20 cellular contexts compared by ENCODE assay signal in the genomic region with DNA sequence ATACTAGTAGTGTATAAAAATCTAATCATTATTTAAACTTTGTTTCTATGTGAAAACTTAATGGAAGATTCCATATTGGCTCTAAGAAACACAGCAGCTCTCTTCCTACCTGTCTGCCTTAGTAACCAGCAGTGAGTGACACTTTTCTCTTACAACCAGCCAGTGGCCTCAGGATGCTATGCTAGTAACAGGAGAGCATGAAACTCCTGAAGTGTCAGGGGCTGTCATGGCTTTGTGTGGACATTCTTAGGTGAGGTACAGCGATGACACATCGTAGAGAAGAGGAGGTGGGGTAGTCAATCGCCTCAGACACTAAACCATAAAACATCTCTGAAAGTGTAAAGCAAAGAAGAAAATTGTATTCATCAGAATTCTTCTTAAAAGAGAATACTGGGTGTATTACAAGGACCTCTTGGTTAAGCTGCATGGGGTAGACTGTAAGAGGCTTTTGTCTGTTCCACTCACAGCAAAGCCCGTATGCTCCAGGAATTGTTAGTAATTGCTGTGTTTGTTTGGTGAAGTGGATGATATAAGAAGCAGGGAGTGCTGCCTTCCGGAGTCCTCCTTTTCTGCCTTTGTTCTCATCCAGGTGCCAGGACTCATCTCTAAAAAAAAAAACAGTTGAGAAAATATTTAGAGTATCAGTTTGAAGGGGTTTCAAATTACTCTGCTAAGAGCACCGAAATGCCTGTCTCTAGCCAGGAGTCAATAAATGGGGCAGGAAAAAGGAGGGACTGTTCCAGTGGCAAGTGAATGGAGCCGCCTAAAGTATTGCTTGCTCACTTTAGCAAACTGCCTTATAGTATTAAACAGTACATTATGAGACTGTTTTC.
DNase-seq lines count a peak whose midpoint lies in the region; ATAC-seq and TF ChIP-seq lines count a peak whose summit lies in the region.
"Had no signal": no experiment of that assay in that cellular context is flagged by ENCODE, and none has a peak within 500 bp of the region (broad histone marks: within the 10 kb centered on the region; RNA-seq: fewer than 3 reads in every experiment).

No MANE protein-coding gene starts in this region.

- peak overlapping the region; percentile 24; the same call in 1 of the 2 replicates for H3K27ac ChIP-seq in HEK293 (ENCODE audit: extremely low read depth, low read depth, low read length)
- H3K27ac ChIP-seq in neural cell (ENCODE audit: low read length) = no peak overlapping the region
- no peak overlapping the region for H3K27ac ChIP-seq in Peyer's patch
- H3K27ac ChIP-seq: epithelial cell of prostate, left ventricle myocardium inferior, SK-N-MC, vagina, VCaP had no signal

- POLR2A ChIA-PET in HEK293 (lab: Yijun Ruan, JAX) = interaction anchor here (0.6 to 1.7 kb wide), 2 partner anchors 19 to 509 kb away, joined by 3 to 5 read pairs; no protein-coding TSS in a partner anchor
- POLR2A ChIA-PET in activated CD8-positive, alpha-beta T cell treated with anti-CD3 and anti-CD28 coated beads for 36 hours (lab: Charles Lee) = no interaction called here

- no peak overlapping the region for H3K9ac ChIP-seq in neural cell (ENCODE audit: low read length)

- TF ChIP-seq POLR2A in Peyer's patch (IDR thresholded peaks at IDR 0.05) = no peak

- H3K4me2 ChIP-seq in neural cell (ENCODE audit: low read length) = no peak overlapping the region

- H3K27ac Mint-ChIP-seq in activated CD8-positive, alpha-beta T cell treated with anti-CD3 and anti-CD28 coated beads for 36 hours = no peak overlapping the region
- H3K27ac Mint-ChIP-seq: activated naive CD8-positive, alpha-beta T cell treated with anti-CD3 and anti-CD28 coated beads, Interleukin-2, amount 10 ng/mL, durations not matched to agents 7 days and 5 days; naive thymus-derived CD8-positive, alpha-beta T cell had no signal

- ATAC-seq in activated CD8-positive, alpha-beta T cell treated with anti-CD3 and anti-CD28 coated beads for 36 hours = no peak
- ATAC-seq: naive thymus-derived CD8-positive, alpha-beta T cell had no signal

- no peak overlapping the region for H2AFZ ChIP-seq in neural cell (ENCODE audit: low read depth, low read length)

- peak overlapping the region; percentile 20 for H3K4me3 ChIP-seq in HEK293 (ENCODE audit: low read depth, low read length)
- H3K4me3 ChIP-seq in neural cell (ENCODE audit: low read length) = no peak overlapping the region
- no peak overlapping the region for H3K4me3 ChIP-seq in Peyer's patch
- H3K4me3 ChIP-seq: left ventricle myocardium inferior, SK-N-MC, vagina had no signal

- CTCF ChIA-PET in HEK293 (lab: Yijun Ruan, JAX) = interaction anchor here (1.2 kb wide), 1 partner anchor 18 kb away, joined by 4 read pairs; no protein-coding TSS in a partner anchor
- CTCF ChIA-PET in activated CD8-positive, alpha-beta T cell treated with anti-CD3 and anti-CD28 coated beads for 36 hours (lab: Charles Lee) = no interaction called here

- H3K36me3 ChIP-seq in HEK293 (ENCODE audit: control insufficient read depth in 2 of 2, insufficient read depth in 1 of 2, low read length in 2 of 2) (no peaks in the 10 kb centered on the region), neural cell (ENCODE audit: insufficient read depth, low read length) (no peaks in the 10 kb centered on the region), Peyer's patch (no peaks in the 10 kb centered on the region)
- H3K36me3 ChIP-seq: left ventricle myocardium inferior, vagina had no signal

- H3K4me1 ChIP-seq in HEK293 (ENCODE audit: control insufficient read depth, insufficient read depth, low read length) (peaks cover 8% of the 10 kb centered on the region; the same call in 1 of the 2 replicates), Peyer's patch (no peaks in the 10 kb centered on the region)
- H3K4me1 ChIP-seq: left ventricle myocardium inferior, vagina had no signal

- H3K36me3 Mint-ChIP-seq in activated CD8-positive, alpha-beta T cell treated with anti-CD3 and anti-CD28 coated beads for 36 hours (ENCODE audit: low read depth) = no peaks in the 10 kb centered on the region
- H3K36me3 Mint-ChIP-seq: activated naive CD8-positive, alpha-beta T cell treated with anti-CD3 and anti-CD28 coated beads, Interleukin-2, amount 10 ng/mL, durations not matched to agents 7 days and 5 days; naive thymus-derived CD8-positive, alpha-beta T cell had no signal

- H3K9me3 Mint-ChIP-seq in activated CD8-positive, alpha-beta T cell treated with anti-CD3 and anti-CD28 coated beads for 36 hours = peaks cover 3% of the 10 kb centered on the region

- TF ChIP-seq CTCF in HEK293 (tag by site-specific recombination; IDR thresholded peaks at IDR 0.05) = no peak
- no peak for TF ChIP-seq CTCF in neural cell (IDR thresholded peaks at IDR 0.05; ENCODE audit: poor library complexity, severe bottlenecking)
- no peak for TF ChIP-seq CTCF in activated CD8-positive, alpha-beta T cell treated with anti-CD3 and anti-CD28 coated beads for 36 hours (IDR thresholded peaks at IDR 0.05)
- TF ChIP-seq CTCF in Peyer's patch (IDR thresholded peaks at IDR 0.05) = no peak

- peak; percentile 60 for DNase-seq in NCI-H2081 treated with DMSO at 0.1 percent for 48 hours (lab: John Stamatoyannopoulos, UW)
- DNase-seq in NCI-H774 (lab: John Stamatoyannopoulos, UW) = peak; percentile 70
- no peak for DNase-seq in stimulated activated CD4-positive, alpha-beta T cell treated with anti-CD3 and anti-CD28 coated beads, Interleukin-4, amount 100 ng/mL, for 24 hours
- no peak for DNase-seq in activated CD8-positive, alpha-beta T cell treated with anti-CD3 and anti-CD28 coated beads for 36 hours
- DNase-seq in Peyer's patch = no peak
- no peak for DNase-seq in activated gamma-delta T cell treated with Interleukin-2 at 50 U/mL for 16 hours
- DNase-seq: activated CD8-positive, alpha-beta memory T cell treated with anti-CD3 and anti-CD28 coated beads, Interleukin-2, amount 50 U/mL, for 48 hours; activated naive CD8-positive, alpha-beta T cell treated with anti-CD3 and anti-CD28 coated beads, Interleukin-2, amount 10 ng/mL, durations not matched to agents 7 days and 5 days; AML-193; DND-41; KG1; left ventricle myocardium inferior; naive thymus-derived CD8-positive, alpha-beta T cell had no signal

- no peaks in the 10 kb centered on the region for H3K4me1 Mint-ChIP-seq in activated CD8-positive, alpha-beta T cell treated with anti-CD3 and anti-CD28 coated beads for 36 hours (ENCODE audit: low read depth)
- H3K4me1 Mint-ChIP-seq: activated naive CD8-positive, alpha-beta T cell treated with anti-CD3 and anti-CD28 coated beads, Interleukin-2, amount 10 ng/mL, durations not matched to agents 7 days and 5 days; central memory CD8-positive, alpha-beta T cell; naive thymus-derived CD8-positive, alpha-beta T cell had no signal

- H3K9me3 ChIP-seq in HEK293 (ENCODE audit: control insufficient read depth, insufficient read depth, low read depth, low read length) (no peaks in the 10 kb centered on the region), neural cell (ENCODE audit: low read length) (no peaks in the 10 kb centered on the region), Peyer's patch (no peaks in the 10 kb centered on the region)
- H3K9me3 ChIP-seq: vagina had no signal

- no peaks in the 10 kb centered on the region for H3K79me2 ChIP-seq in neural cell (replicated peaks; ENCODE audit: insufficient read depth, low read length)

- intact Hi-C loops in activated CD8-positive, alpha-beta T cell treated with anti-CD3 and anti-CD28 coated beads for 36 hours (cut with micrococcal nuclease) = no loop called here

- peak; percentile 46 for TF ChIP-seq EP300 in neural cell (conservative IDR thresholded peaks at IDR 0.05; ENCODE audit: poor library complexity, severe bottlenecking)

- H3K27me3 ChIP-seq in neural cell (ENCODE audit: insufficient read depth, low read depth, low read length) (no peaks in the 10 kb centered on the region), Peyer's patch (no peaks in the 10 kb centered on the region)
- H3K27me3 ChIP-seq: vagina had no signal

- TF ChIP-seq RAD21 in neural cell (conservative IDR thresholded peaks at IDR 0.05) = no peak

- H3K27me3 Mint-ChIP-seq in activated CD8-positive, alpha-beta T cell treated with anti-CD3 and anti-CD28 coated beads for 36 hours = no peaks in the 10 kb centered on the region
- H3K27me3 Mint-ChIP-seq: activated naive CD8-positive, alpha-beta T cell treated with anti-CD3 and anti-CD28 coated beads, Interleukin-2, amount 10 ng/mL, durations not matched to agents 7 days and 5 days; central memory CD8-positive, alpha-beta T cell; naive thymus-derived CD8-positive, alpha-beta T cell had no signal

- peaks cover 3% of the 10 kb centered on the region for H3F3A ChIP-seq in neural cell (ENCODE audit: insufficient read depth, low read length, poor library complexity, severe bottlenecking)

- no peak overlapping the region for H3K4me3 Mint-ChIP-seq in activated CD8-positive, alpha-beta T cell treated with anti-CD3 and anti-CD28 coated beads for 36 hours
- H3K4me3 Mint-ChIP-seq: activated naive CD8-positive, alpha-beta T cell treated with anti-CD3 and anti-CD28 coated beads, Interleukin-2, amount 10 ng/mL, durations not matched to agents 7 days and 5 days; central memory CD8-positive, alpha-beta T cell; naive thymus-derived CD8-positive, alpha-beta T cell had no signal

- H3K9me2 ChIP-seq in neural cell (ENCODE audit: insufficient read depth, low read length) = no peaks in the 10 kb centered on the region

- no peaks in the 10 kb centered on the region for H4K20me1 ChIP-seq in neural cell (ENCODE audit: insufficient read depth)

TF ChIP-seq in HEK293, 187 proteins besides CTCF, POLR2A, EP300 and RAD21 (continues in another document):
- TF ChIP-seq ZNF10 (tag by site-specific recombination; IDR thresholded peaks at IDR 0.05) (no peak), SP7 (tag by site-specific recombination; IDR thresholded peaks at IDR 0.05) (no peak)

TF ChIP-seq in neural cell, 6 proteins besides CTCF, POLR2A, EP300 and RAD21:
- TF ChIP-seq EZH2 (IDR thresholded peaks at IDR 0.05; ENCODE audit: borderline replicate concordance, insufficient read depth, low read length, poor library complexity, severe bottlenecking) = no peak
- no peak for TF ChIP-seq MXI1 (conservative IDR thresholded peaks at IDR 0.05; ENCODE audit: poor library complexity, severe bottlenecking)
- no peak for TF ChIP-seq POLR2AphosphoS5 (IDR thresholded peaks at IDR 0.05)
TF ChIP-seq in neural cell: peak in this region for 0.

Comparison
In these comparisons a context has a peak if more than half of its experiments do, and no peak if none do; other contexts are left out.
1. DNase-seq: peak in NCI-H2081 treated with DMSO at 0.1 percent for 48 hours (single experiment) and NCI-H774 (single experiment); none in stimulated activated CD4-positive, alpha-beta T cell treated with anti-CD3 and anti-CD28 coated beads, Interleukin-4, amount 100 ng/mL, for 24 hours (single experiment), activated CD8-positive, alpha-beta T cell treated with anti-CD3 and anti-CD28 coated beads for 36 hours (single experiment), Peyer's patch (0 of 3) and activated gamma-delta T cell treated with Interleukin-2 at 50 U/mL for 16 hours (single experiment).